33 cellular contexts compared by ENCODE assay signal in the genomic region with DNA sequence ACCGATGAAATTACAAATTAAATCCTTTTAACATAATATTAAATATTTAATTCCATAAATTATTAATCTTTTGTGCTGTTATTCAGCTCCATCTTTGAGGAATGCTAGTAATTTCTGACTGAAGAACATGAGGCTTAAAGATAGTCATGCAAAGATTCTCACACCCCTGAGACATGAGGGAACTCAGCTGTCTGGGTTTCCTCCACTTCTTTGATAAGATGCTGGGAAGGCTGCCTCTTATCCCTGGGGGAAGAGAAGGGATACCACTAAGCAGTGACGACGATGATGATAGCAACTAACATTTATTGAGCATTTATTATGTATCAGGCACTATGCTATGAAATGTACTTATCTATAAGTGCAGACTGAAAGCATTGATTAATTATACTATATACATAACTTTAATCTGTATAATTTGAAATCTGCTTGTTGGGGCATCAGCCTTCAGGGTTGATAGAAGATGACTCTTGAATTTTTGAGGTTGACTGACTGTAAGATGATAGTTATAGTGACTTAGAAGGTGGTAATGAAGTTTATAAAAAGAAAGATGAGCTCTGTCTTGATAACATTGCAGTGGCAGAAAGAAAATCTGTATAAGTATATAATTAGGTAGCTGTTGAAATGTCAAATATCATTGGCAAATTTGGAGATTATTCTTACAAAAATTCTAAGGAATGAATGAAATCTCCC.
"Had no signal": no experiment of that assay in that cellular context is flagged by ENCODE, and none has a peak within 500 bp of the region (broad histone marks: within the 10 kb centered on the region; RNA-seq: fewer than 3 reads in every experiment).

No MANE protein-coding gene starts in this region.

- H3K4me1 ChIP-seq: left lung, lower lobe of right lung, neural progenitor cell, right lobe of liver, suprapubic skin had no signal

- H3K4me2 ChIP-seq: neural progenitor cell had no signal

- H3K9me3 Mint-ChIP-seq: immature natural killer cell; mesothelial cell of epicardium; natural killer cell; nephron progenitor cell; neural progenitor cell; stimulated activated naive B cell treated with anti-CD40 and anti-IgM and Interleukin-4, amounts not matched to agents 10 μg/mL and 1 μg/mL and 100 μg/mL, for 72 hours had no signal

- FAIRE-seq: islet of Langerhans, kidney, urothelium cell line had no signal

- H2AFZ ChIP-seq: neural progenitor cell, parathyroid adenoma had no signal

- H3K79me2 ChIP-seq: parathyroid adenoma had no signal

- H3K27me3 Mint-ChIP-seq: stimulated activated naive B cell treated with anti-CD40 and anti-IgM and Interleukin-4, amounts not matched to agents 10 μg/mL and 1 μg/mL and 100 μg/mL, for 72 hours had no signal

- H3K27me3 ChIP-seq: heart left ventricle, left lung, neural progenitor cell, neutrophil, right atrium auricular region, right lobe of liver, stomach, suprapubic skin, tibial artery, upper lobe of right lung had no signal

- H3K36me3 ChIP-seq: lower lobe of right lung, neural progenitor cell, neutrophil, right lobe of liver, suprapubic skin, thoracic aorta, tibial artery had no signal

- H3K4me3 Mint-ChIP-seq: immature natural killer cell; mesothelial cell of epicardium; natural killer cell; nephron progenitor cell; neural progenitor cell; stimulated activated naive B cell treated with anti-CD40 and anti-IgM and Interleukin-4, amounts not matched to agents 10 μg/mL and 1 μg/mL and 100 μg/mL, for 72 hours had no signal

- H3K9me3 ChIP-seq: heart left ventricle, left lung, lower lobe of right lung, neutrophil, right atrium auricular region, right lobe of liver, stomach, suprapubic skin, thoracic aorta, tibial artery, upper lobe of right lung had no signal

- ATAC-seq: heart left ventricle; left colon; left lung; lower lobe of right lung; natural killer cell; right lobe of liver; stimulated activated naive B cell treated with anti-CD40 and anti-IgM and Interleukin-4, amounts not matched to agents 10 μg/mL and 1 μg/mL and 100 μg/mL, for 72 hours; stimulated activated naive CD8-positive, alpha-beta T cell treated with anti-CD3 and anti-CD28 coated beads, Interleukin-15, Interleukin-2, amounts not matched to agents 100 U/mL and 50 U/mL, for 24 hours; upper lobe of right lung had no signal

- H3K27ac ChIP-seq: heart left ventricle, left lung, lower lobe of right lung, neural progenitor cell, neutrophil, parathyroid adenoma, right lobe of liver, skin epidermis, stomach, suprapubic skin, thoracic aorta, tibial artery, upper lobe of right lung had no signal

- H3K4me3 ChIP-seq: heart left ventricle, left lung, lower lobe of right lung, neural progenitor cell, right atrium auricular region, right lobe of liver, skin epidermis, stomach, suprapubic skin, thoracic aorta, tibial artery, upper lobe of right lung had no signal

- H3K27ac Mint-ChIP-seq: immature natural killer cell, mesothelial cell of epicardium, natural killer cell, nephron progenitor cell, neural progenitor cell had no signal

- H3K4me1 Mint-ChIP-seq: immature natural killer cell; mesothelial cell of epicardium; natural killer cell; nephron progenitor cell; neural progenitor cell; stimulated activated naive B cell treated with anti-CD40 and anti-IgM and Interleukin-4, amounts not matched to agents 10 μg/mL and 1 μg/mL and 100 μg/mL, for 72 hours had no signal

- H3K9ac ChIP-seq: neural progenitor cell, parathyroid adenoma had no signal

- H3K36me3 Mint-ChIP-seq: natural killer cell had no signal

- DNase-seq: heart left ventricle; hypothalamus; immature natural killer cell; kidney; left colon; left lung; lower lobe of right lung; mammary epithelial cell; mesenchymal stem cell; natural killer cell; nephron progenitor cell; occipital lobe; right lobe of liver; stimulated activated CD4-positive, alpha-beta T cell treated with anti-CD3 and anti-CD28 coated beads, Interleukin-12 subunit alpha, Interleukin-12 subunit beta, amount 100 ng/mL, for 4 hours; stimulated activated CD4-positive, alpha-beta T cell treated with anti-CD3 and anti-CD28 coated beads, Interleukin-15, amount 100 ng/mL, for 24 hours; stimulated activated CD4-positive, alpha-beta T cell treated with anti-CD3 and anti-CD28 coated beads, Interleukin-2, amount 100 ng/mL, for 24 hours; stimulated activated CD4-positive, alpha-beta T cell treated with anti-CD3 and anti-CD28 coated beads, Interleukin-4, amount 100 ng/mL, for 1 hour; stimulated activated naive B cell treated with anti-CD40 and anti-IgM and Interleukin-4, amounts not matched to agents 10 μg/mL and 1 μg/mL and 100 μg/mL, for 72 hours; stimulated activated naive CD8-positive, alpha-beta T cell treated with anti-CD3 and anti-CD28 coated beads, Interleukin-15, Interleukin-2, amounts not matched to agents 100 U/mL and 50 U/mL, for 24 hours; stomach; tibial artery; trophoblast cell; upper lobe of right lung had no signal
